Comparison of ENCODE assay signal across 1 cellular context in the genomic region with DNA sequence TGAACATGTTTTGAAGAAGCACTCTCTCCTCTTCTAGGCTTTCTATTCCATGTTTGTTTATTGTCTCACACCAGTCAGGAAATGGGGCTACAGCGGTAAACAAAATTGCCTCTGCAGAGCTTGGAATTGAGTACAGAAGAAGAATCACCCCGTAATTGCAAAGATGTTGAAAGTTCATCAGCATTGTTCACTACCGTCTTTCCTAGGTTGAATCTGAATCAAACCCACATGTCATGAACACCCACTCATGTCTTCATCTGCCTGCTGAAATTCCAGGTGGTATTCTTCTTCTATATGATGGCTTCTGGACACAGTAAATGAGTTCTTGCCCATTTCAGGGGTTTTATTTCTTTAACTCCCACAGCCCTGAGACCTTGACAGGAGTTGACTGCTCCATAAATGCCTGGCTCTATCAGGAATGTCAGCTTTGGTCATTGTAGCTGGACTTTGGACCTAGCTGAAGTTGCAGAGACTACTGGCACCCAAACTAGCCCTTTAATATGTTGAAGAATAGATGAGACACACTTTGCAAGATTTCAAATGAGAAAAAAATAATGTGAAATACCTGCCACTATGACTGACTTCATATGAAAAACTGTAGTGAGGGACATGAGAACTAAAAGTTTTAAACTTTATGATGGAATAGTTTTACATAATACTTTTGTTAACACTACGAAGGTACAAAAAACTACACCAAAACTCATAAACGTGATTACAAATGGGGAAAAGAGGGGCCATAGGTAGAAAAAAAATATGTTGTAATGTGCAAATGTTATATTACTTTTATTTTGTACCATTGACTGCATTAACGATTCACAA.
TF ChIP-seq lines count a peak whose summit lies in the region.

No MANE protein-coding gene starts in this region.

TF ChIP-seq in HepG2, 621 proteins besides CTCF, POLR2A, EP300 and RAD21 (continued from another document and continues in another):
- no peak for TF ChIP-seq ZNF577 (CRISPR knock-in tag; IDR thresholded peaks at IDR 0.05; ENCODE audit: borderline replicate concordance, low read depth)
- TF ChIP-seq SNAPC2 (CRISPR knock-in tag; IDR thresholded peaks at IDR 0.05): no peak
- TF ChIP-seq ZNF558 (CRISPR knock-in tag; IDR thresholded peaks at IDR 0.05; ENCODE audit: borderline replicate concordance): no peak
- no peak for TF ChIP-seq ZNF557 (CRISPR knock-in tag; IDR thresholded peaks at IDR 0.05)
- TF ChIP-seq, protein P1, sequence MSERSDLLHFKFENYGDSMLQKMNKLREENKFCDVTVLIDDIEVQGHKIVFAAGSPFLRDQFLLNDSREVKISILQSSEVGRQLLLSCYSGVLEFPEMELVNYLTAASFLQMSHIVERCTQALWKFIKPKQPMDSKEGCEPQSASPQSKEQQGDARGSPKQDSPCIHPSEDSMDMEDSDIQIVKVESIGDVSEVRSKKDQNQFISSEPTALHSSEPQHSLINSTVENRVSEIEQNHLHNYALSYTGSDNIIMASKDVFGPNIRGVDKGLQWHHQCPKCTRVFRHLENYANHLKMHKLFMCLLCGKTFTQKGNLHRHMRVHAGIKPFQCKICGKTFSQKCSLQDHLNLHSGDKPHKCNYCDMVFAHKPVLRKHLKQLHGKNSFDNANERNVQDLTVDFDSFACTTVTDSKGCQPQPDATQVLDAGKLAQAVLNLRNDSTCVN (CRISPR knock-in tag; IDR thresholded peaks at IDR 0.05; ENCODE audit: borderline replicate concordance): no peak
- 0 out of 2 replicates have a peak, but pooled peaks have one; percentile 57 for TF ChIP-seq ZNF556 (CRISPR knock-in tag; IDR thresholded peaks at IDR 0.05; ENCODE audit: borderline replicate concordance)
- no peak for TF ChIP-seq ARNT2 (CRISPR knock-in tag; IDR thresholded peaks at IDR 0.05; ENCODE audit: low read depth)
- no peak for TF ChIP-seq ZNF547 (CRISPR knock-in tag; IDR thresholded peaks at IDR 0.05)
- no peak for TF ChIP-seq MAX (IDR thresholded peaks at IDR 0.05)
- TF ChIP-seq FOXC1 (CRISPR knock-in tag; IDR thresholded peaks at IDR 0.05; ENCODE audit: borderline replicate concordance): no peak
- no peak for TF ChIP-seq ZNF329 (CRISPR knock-in tag; IDR thresholded peaks at IDR 0.05; ENCODE audit: low read depth)
- TF ChIP-seq, protein P2, sequence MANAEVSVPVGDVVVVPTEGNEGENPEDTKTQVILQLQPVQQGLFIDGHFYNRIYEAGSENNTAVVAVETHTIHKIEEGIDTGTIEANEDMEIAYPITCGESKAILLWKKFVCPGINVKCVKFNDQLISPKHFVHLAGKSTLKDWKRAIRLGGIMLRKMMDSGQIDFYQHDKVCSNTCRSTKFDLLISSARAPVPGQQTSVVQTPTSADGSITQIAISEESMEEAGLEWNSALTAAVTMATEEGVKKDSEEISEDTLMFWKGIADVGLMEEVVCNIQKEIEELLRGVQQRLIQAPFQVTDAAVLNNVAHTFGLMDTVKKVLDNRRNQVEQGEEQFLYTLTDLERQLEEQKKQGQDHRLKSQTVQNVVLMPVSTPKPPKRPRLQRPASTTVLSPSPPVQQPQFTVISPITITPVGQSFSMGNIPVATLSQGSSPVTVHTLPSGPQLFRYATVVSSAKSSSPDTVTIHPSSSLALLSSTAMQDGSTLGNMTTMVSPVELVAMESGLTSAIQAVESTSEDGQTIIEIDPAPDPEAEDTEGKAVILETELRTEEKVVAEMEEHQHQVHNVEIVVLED (CRISPR knock-in tag; IDR thresholded peaks at IDR 0.05; ENCODE audit: borderline replicate concordance): no peak
- TF ChIP-seq HDAC6 (IDR thresholded peaks at IDR 0.05; ENCODE audit: low read depth, low read length): no peak
- TF ChIP-seq NONO (IDR thresholded peaks at IDR 0.05): no peak
- no peak for TF ChIP-seq NONO (CRISPR knock-in tag; conservative IDR thresholded peaks at IDR 0.05)
- TF ChIP-seq, protein P3, sequence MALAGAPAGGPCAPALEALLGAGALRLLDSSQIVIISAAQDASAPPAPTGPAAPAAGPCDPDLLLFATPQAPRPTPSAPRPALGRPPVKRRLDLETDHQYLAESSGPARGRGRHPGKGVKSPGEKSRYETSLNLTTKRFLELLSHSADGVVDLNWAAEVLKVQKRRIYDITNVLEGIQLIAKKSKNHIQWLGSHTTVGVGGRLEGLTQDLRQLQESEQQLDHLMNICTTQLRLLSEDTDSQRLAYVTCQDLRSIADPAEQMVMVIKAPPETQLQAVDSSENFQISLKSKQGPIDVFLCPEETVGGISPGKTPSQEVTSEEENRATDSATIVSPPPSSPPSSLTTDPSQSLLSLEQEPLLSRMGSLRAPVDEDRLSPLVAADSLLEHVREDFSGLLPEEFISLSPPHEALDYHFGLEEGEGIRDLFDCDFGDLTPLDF (CRISPR knock-in tag; IDR thresholded peaks at IDR 0.05): no peak
- no peak for TF ChIP-seq ZNF251 (CRISPR knock-in tag; IDR thresholded peaks at IDR 0.05)
- no peak for TF ChIP-seq MBNL3 (CRISPR knock-in tag; conservative IDR thresholded peaks at IDR 0.05)
- TF ChIP-seq ZNF235 (CRISPR knock-in tag; IDR thresholded peaks at IDR 0.05; ENCODE audit: borderline replicate concordance): no peak
- TF ChIP-seq CCAR2 (optimal IDR thresholded peaks at IDR 0.05; ENCODE audit: low read depth, low read length): no peak
- TF ChIP-seq PAX8 (CRISPR knock-in tag; IDR thresholded peaks at IDR 0.05; ENCODE audit: borderline replicate concordance): 0 out of 2 replicates have a peak, but pooled peaks have one; percentile 33
- no peak for TF ChIP-seq ZBTB1 (CRISPR knock-in tag; IDR thresholded peaks at IDR 0.05; ENCODE audit: borderline replicate concordance)
- peak; percentile 49; the same call in 1 of the 2 replicates for TF ChIP-seq TARDBP (CRISPR knock-in tag; IDR thresholded peaks at IDR 0.05)
- no peak for TF ChIP-seq RBAK (CRISPR knock-in tag; IDR thresholded peaks at IDR 0.05)
- TF ChIP-seq MED1 (CRISPR knock-in tag; IDR thresholded peaks at IDR 0.05): peak; percentile 75
- TF ChIP-seq HBP1 (CRISPR knock-in tag; IDR thresholded peaks at IDR 0.05; ENCODE audit: low read depth): peak; percentile 67; the same call in 1 of the 2 replicates
- TF ChIP-seq THAP9 (CRISPR knock-in tag; IDR thresholded peaks at IDR 0.05; ENCODE audit: borderline replicate concordance): no peak
- no peak for TF ChIP-seq POLR2AphosphoS5 (IDR thresholded peaks at IDR 0.05; ENCODE audit: low read depth, low read length)
- no peak for TF ChIP-seq CSRNP2 (CRISPR knock-in tag; conservative IDR thresholded peaks at IDR 0.05; ENCODE audit: low read depth)
- TF ChIP-seq, protein P4, sequence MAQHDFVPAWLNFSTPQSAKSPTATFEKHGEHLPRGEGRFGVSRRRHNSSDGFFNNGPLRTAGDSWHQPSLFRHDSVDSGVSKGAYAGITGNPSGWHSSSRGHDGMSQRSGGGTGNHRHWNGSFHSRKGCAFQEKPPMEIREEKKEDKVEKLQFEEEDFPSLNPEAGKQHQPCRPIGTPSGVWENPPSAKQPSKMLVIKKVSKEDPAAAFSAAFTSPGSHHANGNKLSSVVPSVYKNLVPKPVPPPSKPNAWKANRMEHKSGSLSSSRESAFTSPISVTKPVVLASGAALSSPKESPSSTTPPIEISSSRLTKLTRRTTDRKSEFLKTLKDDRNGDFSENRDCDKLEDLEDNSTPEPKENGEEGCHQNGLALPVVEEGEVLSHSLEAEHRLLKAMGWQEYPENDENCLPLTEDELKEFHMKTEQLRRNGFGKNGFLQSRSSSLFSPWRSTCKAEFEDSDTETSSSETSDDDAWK (CRISPR knock-in tag; IDR thresholded peaks at IDR 0.05): no peak
- no peak for TF ChIP-seq DRAP1 (CRISPR knock-in tag; IDR thresholded peaks at IDR 0.05)
- 0 out of 2 replicates have a peak, but pooled peaks have one; percentile 39 for TF ChIP-seq ZNF101 (CRISPR knock-in tag; IDR thresholded peaks at IDR 0.05; ENCODE audit: borderline replicate concordance, low read depth)
- TF ChIP-seq, protein P5, sequence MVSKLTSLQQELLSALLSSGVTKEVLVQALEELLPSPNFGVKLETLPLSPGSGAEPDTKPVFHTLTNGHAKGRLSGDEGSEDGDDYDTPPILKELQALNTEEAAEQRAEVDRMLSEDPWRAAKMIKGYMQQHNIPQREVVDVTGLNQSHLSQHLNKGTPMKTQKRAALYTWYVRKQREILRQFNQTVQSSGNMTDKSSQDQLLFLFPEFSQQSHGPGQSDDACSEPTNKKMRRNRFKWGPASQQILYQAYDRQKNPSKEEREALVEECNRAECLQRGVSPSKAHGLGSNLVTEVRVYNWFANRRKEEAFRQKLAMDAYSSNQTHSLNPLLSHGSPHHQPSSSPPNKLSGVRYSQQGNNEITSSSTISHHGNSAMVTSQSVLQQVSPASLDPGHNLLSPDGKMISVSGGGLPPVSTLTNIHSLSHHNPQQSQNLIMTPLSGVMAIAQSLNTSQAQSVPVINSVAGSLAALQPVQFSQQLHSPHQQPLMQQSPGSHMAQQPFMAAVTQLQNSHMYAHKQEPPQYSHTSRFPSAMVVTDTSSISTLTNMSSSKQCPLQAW (CRISPR knock-in tag; IDR thresholded peaks at IDR 0.05): no peak
- TF ChIP-seq, protein P6, sequence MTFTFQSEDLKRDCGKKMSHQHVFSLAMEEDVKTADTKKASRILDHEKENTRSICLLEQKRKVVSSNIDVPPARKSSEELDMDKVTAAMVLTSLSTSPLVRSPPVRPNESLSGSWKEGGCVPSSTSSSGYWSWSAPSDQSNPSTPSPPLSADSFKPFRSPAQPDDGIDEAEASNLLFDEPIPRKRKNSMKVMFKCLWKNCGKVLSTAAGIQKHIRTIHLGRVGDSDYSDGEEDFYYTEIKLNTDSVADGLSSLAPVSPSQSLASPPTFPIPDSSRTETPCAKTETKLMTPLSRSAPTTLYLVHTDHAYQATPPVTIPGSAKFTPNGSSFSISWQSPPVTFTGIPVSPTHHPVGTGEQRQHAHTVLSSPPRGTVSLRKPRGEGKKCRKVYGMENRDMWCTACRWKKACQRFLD (CRISPR knock-in tag; IDR thresholded peaks at IDR 0.05; ENCODE audit: borderline replicate concordance): no peak
- peak; percentile 26; the same call in 1 of the 2 replicates for TF ChIP-seq HOXA3 (CRISPR knock-in tag; IDR thresholded peaks at IDR 0.05)
- no peak for TF ChIP-seq RFXAP (CRISPR knock-in tag; IDR thresholded peaks at IDR 0.05; ENCODE audit: borderline replicate concordance)
- no peak for TF ChIP-seq ATF3 (CRISPR knock-in tag; IDR thresholded peaks at IDR 0.05)
- no peak for TF ChIP-seq ARID2 (CRISPR knock-in tag; IDR thresholded peaks at IDR 0.05; ENCODE audit: borderline replicate concordance)
- TF ChIP-seq NFIB (CRISPR knock-in tag; IDR thresholded peaks at IDR 0.05; ENCODE audit: borderline replicate concordance): no peak
- peak; percentile 71; the same call in 1 of the 2 replicates for TF ChIP-seq MEIS1 (CRISPR knock-in tag; IDR thresholded peaks at IDR 0.05; ENCODE audit: borderline replicate concordance)
- no peak for TF ChIP-seq IKZF5 (CRISPR knock-in tag; IDR thresholded peaks at IDR 0.05)
- TF ChIP-seq HNRNPL (IDR thresholded peaks at IDR 0.05; ENCODE audit: low read depth, low read length): no peak
- TF ChIP-seq ZNF572 (CRISPR knock-in tag; IDR thresholded peaks at IDR 0.05): no peak
